ENCODE assay signal across 1 cellular context in the genomic region with DNA sequence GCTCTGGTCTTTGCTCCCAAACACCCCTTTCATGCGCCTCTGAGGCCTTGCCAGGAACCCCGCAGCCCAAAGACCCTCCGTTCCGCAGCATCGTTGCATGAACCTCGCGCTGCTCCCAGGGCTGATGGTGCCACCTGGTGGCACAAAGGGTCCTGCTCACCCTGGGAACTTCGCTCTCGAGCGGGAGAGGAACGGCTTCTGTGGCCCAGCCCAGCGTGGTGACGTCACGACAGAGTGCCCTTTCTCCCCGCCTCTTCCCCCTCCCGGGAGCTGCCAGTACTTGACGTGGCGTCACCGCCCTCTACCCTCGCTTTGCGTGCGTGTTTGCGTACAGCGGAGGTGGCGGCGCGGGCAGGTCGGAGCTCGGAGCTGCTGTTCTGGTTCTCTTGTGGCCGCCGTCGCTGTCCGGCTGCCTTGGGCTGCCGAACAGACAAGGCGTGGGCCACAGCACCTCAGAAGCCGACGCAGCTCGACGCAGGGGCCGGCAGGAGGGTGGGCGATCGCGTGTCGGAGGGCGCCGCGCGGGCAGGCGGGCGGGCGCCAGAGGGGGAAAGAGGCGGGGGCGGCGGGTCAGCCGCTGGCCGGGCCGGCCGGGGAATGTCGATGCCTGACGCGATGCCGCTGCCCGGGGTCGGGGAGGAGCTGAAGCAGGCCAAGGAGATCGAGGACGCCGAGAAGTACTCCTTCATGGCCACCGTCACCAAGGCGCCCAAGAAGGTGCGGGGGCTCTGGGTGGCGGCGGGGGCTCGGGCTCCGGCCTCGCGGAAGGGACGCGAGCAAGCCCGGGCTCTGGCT.
TF ChIP-seq lines count a peak whose summit lies in the region.

A gene (plus strand): TSS at position 310 of the 795 bp plus-strand sequence. CDS start 288 bp downstream, at position 598.

TF ChIP-seq in K562, 482 proteins besides CTCF, POLR2A, EP300 and RAD21 (continued from another document and continues in another):
- TF ChIP-seq STAT5B (CRISPR knock-in tag; IDR thresholded peaks at IDR 0.05) (no peak), CC2D1A (IDR thresholded peaks at IDR 0.05) (peak; percentile 97), HEY1 (CRISPR knock-in tag; IDR thresholded peaks at IDR 0.05; ENCODE audit: borderline replicate concordance) (no peak), E2F3 (CRISPR knock-in tag; IDR thresholded peaks at IDR 0.05) (peak; percentile 32), SMAD1 (IDR thresholded peaks at IDR 0.05; ENCODE audit: low read depth, low read length, partially characterized antibody) (peak; percentile 41), CTBP1 (IDR thresholded peaks at IDR 0.05; ENCODE audit: borderline replicate concordance) (peak; percentile 85; the same call in 1 of the 2 replicates), ZNF24 (IDR thresholded peaks at IDR 0.05) (peak; percentile 58; the same call in 1 of the 2 replicates), ZNF217 (CRISPR knock-in tag; IDR thresholded peaks at IDR 0.05) (no peak), GTF2E2 (tag; IDR thresholded peaks at IDR 0.05) (peak; percentile 71), ARID1B (IDR thresholded peaks at IDR 0.05) (no peak; the same call in 1 of the 2 replicates), ZNF197 (CRISPR knock-in tag; IDR thresholded peaks at IDR 0.05; ENCODE audit: low read depth) (peak; percentile 72; the same call in 1 of the 2 replicates), JUNB (CRISPR knock-in tag; conservative IDR thresholded peaks at IDR 0.05) (peak; percentile 79), SMC3 (conservative IDR thresholded peaks at IDR 0.05; ENCODE audit: insufficient read depth, low read depth, low read length) (peak; percentile 100), NR3C1 (CRISPR knock-in tag; IDR thresholded peaks at IDR 0.05) (0 out of 2 replicates have a peak, but pooled peaks have one; percentile 54), DMBX1 (CRISPR knock-in tag; IDR thresholded peaks at IDR 0.05; ENCODE audit: borderline replicate concordance) (peak; percentile 9; the same call in 1 of the 2 replicates), CBFB (CRISPR knock-in tag; IDR thresholded peaks at IDR 0.05) (no peak), ZBTB17 (CRISPR knock-in tag; IDR thresholded peaks at IDR 0.05) (peak; percentile 72; the same call in 1 of the 2 replicates), CREB1 (IDR thresholded peaks at IDR 0.05) (peak; percentile 95), CREB1 (CRISPR knock-in tag; IDR thresholded peaks at IDR 0.05) (peak; percentile 98), FOXK2 (conservative IDR thresholded peaks at IDR 0.05 in 1 of 2, IDR thresholded peaks at IDR 0.05 in 1 of 2; ENCODE audit: low read depth in 2 of 2) (peak in 1 of 2 experiments; percentile 64; a peak in 1 of 4 replicates), ZNF764 (CRISPR knock-in tag; IDR thresholded peaks at IDR 0.05; ENCODE audit: low read depth) (0 out of 2 replicates have a peak, but pooled peaks have one; percentile 1), ZNF584 (CRISPR knock-in tag; IDR thresholded peaks at IDR 0.05; ENCODE audit: low read depth) (0 out of 2 replicates have a peak, but pooled peaks have one; percentile 53), LCOR (CRISPR knock-in tag; IDR thresholded peaks at IDR 0.05) (peak; percentile 80), TCF3 (CRISPR knock-in tag; IDR thresholded peaks at IDR 0.05) (no peak; the same call in 1 of the 2 replicates), SP1 (CRISPR knock-in tag; IDR thresholded peaks at IDR 0.05) (peak; percentile 97)
- TF ChIP-seq, protein P1, sequence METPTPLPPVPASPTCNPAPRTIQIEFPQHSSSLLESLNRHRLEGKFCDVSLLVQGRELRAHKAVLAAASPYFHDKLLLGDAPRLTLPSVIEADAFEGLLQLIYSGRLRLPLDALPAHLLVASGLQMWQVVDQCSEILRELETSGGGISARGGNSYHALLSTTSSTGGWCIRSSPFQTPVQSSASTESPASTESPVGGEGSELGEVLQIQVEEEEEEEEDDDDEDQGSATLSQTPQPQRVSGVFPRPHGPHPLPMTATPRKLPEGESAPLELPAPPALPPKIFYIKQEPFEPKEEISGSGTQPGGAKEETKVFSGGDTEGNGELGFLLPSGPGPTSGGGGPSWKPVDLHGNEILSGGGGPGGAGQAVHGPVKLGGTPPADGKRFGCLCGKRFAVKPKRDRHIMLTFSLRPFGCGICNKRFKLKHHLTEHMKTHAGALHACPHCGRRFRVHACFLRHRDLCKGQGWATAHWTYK (CRISPR knock-in tag; IDR thresholded peaks at IDR 0.05) = peak; percentile 72
- TF ChIP-seq, protein P2, sequence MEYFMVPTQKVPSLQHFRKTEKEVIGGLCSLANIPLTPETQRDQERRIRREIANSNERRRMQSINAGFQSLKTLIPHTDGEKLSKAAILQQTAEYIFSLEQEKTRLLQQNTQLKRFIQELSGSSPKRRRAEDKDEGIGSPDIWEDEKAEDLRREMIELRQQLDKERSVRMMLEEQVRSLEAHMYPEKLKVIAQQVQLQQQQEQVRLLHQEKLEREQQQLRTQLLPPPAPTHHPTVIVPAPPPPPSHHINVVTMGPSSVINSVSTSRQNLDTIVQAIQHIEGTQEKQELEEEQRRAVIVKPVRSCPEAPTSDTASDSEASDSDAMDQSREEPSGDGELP (CRISPR knock-in tag; IDR thresholded peaks at IDR 0.05; ENCODE audit: borderline replicate concordance) = peak; percentile 90
- TF ChIP-seq, protein P3, sequence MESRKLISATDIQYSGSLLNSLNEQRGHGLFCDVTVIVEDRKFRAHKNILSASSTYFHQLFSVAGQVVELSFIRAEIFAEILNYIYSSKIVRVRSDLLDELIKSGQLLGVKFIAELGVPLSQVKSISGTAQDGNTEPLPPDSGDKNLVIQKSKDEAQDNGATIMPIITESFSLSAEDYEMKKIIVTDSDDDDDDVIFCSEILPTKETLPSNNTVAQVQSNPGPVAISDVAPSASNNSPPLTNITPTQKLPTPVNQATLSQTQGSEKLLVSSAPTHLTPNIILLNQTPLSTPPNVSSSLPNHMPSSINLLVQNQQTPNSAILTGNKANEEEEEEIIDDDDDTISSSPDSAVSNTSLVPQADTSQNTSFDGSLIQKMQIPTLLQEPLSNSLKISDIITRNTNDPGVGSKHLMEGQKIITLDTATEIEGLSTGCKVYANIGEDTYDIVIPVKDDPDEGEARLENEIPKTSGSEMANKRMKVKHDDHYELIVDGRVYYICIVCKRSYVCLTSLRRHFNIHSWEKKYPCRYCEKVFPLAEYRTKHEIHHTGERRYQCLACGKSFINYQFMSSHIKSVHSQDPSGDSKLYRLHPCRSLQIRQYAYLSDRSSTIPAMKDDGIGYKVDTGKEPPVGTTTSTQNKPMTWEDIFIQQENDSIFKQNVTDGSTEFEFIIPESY (CRISPR knock-in tag; IDR thresholded peaks at IDR 0.05) = peak; percentile 58
- TF ChIP-seq, protein P4, sequence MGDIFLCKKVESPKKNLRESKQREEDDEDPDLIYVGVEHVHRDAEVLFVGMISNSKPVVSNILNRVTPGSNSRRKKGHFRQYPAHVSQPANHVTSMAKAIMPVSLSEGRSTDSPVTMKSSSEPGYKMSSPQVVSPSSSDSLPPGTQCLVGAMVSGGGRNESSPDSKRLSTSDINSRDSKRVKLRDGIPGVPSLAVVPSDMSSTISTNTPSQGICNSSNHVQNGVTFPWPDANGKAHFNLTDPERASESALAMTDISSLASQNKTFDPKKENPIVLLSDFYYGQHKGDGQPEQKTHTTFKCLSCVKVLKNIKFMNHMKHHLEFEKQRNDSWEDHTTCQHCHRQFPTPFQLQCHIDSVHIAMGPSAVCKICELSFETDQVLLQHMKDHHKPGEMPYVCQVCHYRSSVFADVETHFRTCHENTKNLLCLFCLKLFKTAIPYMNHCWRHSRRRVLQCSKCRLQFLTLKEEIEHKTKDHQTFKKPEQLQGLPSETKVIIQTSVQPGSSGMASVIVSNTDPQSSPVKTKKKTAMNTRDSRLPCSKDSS (IDR thresholded peaks at IDR 0.05; ENCODE audit: low read depth, partially characterized antibody) = no peak
- TF ChIP-seq, protein P5, sequence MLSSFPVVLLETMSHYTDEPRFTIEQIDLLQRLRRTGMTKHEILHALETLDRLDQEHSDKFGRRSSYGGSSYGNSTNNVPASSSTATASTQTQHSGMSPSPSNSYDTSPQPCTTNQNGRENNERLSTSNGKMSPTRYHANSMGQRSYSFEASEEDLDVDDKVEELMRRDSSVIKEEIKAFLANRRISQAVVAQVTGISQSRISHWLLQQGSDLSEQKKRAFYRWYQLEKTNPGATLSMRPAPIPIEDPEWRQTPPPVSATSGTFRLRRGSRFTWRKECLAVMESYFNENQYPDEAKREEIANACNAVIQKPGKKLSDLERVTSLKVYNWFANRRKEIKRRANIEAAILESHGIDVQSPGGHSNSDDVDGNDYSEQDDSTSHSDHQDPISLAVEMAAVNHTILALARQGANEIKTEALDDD (IDR thresholded peaks at IDR 0.05) = no peak
- TF ChIP-seq, protein P6, sequence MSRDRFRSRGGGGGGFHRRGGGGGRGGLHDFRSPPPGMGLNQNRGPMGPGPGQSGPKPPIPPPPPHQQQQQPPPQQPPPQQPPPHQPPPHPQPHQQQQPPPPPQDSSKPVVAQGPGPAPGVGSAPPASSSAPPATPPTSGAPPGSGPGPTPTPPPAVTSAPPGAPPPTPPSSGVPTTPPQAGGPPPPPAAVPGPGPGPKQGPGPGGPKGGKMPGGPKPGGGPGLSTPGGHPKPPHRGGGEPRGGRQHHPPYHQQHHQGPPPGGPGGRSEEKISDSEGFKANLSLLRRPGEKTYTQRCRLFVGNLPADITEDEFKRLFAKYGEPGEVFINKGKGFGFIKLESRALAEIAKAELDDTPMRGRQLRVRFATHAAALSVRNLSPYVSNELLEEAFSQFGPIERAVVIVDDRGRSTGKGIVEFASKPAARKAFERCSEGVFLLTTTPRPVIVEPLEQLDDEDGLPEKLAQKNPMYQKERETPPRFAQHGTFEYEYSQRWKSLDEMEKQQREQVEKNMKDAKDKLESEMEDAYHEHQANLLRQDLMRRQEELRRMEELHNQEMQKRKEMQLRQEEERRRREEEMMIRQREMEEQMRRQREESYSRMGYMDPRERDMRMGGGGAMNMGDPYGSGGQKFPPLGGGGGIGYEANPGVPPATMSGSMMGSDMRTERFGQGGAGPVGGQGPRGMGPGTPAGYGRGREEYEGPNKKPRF (IDR thresholded peaks at IDR 0.05; ENCODE audit: low read depth, low read length) = no peak
- TF ChIP-seq, protein P7, sequence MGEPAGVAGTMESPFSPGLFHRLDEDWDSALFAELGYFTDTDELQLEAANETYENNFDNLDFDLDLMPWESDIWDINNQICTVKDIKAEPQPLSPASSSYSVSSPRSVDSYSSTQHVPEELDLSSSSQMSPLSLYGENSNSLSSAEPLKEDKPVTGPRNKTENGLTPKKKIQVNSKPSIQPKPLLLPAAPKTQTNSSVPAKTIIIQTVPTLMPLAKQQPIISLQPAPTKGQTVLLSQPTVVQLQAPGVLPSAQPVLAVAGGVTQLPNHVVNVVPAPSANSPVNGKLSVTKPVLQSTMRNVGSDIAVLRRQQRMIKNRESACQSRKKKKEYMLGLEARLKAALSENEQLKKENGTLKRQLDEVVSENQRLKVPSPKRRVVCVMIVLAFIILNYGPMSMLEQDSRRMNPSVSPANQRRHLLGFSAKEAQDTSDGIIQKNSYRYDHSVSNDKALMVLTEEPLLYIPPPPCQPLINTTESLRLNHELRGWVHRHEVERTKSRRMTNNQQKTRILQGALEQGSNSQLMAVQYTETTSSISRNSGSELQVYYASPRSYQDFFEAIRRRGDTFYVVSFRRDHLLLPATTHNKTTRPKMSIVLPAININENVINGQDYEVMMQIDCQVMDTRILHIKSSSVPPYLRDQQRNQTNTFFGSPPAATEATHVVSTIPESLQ (CRISPR knock-in tag; IDR thresholded peaks at IDR 0.05) = no peak; the same call in 1 of the 2 replicates
- TF ChIP-seq, protein P8, sequence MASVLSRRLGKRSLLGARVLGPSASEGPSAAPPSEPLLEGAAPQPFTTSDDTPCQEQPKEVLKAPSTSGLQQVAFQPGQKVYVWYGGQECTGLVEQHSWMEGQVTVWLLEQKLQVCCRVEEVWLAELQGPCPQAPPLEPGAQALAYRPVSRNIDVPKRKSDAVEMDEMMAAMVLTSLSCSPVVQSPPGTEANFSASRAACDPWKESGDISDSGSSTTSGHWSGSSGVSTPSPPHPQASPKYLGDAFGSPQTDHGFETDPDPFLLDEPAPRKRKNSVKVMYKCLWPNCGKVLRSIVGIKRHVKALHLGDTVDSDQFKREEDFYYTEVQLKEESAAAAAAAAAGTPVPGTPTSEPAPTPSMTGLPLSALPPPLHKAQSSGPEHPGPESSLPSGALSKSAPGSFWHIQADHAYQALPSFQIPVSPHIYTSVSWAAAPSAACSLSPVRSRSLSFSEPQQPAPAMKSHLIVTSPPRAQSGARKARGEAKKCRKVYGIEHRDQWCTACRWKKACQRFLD (CRISPR knock-in tag; IDR thresholded peaks at IDR 0.05) = peak; percentile 73; the same call in 1 of the 2 replicates
- TF ChIP-seq, protein P9, sequence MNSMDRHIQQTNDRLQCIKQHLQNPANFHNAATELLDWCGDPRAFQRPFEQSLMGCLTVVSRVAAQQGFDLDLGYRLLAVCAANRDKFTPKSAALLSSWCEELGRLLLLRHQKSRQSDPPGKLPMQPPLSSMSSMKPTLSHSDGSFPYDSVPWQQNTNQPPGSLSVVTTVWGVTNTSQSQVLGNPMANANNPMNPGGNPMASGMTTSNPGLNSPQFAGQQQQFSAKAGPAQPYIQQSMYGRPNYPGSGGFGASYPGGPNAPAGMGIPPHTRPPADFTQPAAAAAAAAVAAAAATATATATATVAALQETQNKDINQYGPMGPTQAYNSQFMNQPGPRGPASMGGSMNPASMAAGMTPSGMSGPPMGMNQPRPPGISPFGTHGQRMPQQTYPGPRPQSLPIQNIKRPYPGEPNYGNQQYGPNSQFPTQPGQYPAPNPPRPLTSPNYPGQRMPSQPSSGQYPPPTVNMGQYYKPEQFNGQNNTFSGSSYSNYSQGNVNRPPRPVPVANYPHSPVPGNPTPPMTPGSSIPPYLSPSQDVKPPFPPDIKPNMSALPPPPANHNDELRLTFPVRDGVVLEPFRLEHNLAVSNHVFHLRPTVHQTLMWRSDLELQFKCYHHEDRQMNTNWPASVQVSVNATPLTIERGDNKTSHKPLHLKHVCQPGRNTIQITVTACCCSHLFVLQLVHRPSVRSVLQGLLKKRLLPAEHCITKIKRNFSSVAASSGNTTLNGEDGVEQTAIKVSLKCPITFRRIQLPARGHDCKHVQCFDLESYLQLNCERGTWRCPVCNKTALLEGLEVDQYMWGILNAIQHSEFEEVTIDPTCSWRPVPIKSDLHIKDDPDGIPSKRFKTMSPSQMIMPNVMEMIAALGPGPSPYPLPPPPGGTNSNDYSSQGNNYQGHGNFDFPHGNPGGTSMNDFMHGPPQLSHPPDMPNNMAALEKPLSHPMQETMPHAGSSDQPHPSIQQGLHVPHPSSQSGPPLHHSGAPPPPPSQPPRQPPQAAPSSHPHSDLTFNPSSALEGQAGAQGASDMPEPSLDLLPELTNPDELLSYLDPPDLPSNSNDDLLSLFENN (IDR thresholded peaks at IDR 0.05; ENCODE audit: low read depth in 2 of 2, low read length in 2 of 2) = peak in 1 of 2 experiments; percentile 52; a peak in 2 of 4 replicates
- TF ChIP-seq, protein P10, sequence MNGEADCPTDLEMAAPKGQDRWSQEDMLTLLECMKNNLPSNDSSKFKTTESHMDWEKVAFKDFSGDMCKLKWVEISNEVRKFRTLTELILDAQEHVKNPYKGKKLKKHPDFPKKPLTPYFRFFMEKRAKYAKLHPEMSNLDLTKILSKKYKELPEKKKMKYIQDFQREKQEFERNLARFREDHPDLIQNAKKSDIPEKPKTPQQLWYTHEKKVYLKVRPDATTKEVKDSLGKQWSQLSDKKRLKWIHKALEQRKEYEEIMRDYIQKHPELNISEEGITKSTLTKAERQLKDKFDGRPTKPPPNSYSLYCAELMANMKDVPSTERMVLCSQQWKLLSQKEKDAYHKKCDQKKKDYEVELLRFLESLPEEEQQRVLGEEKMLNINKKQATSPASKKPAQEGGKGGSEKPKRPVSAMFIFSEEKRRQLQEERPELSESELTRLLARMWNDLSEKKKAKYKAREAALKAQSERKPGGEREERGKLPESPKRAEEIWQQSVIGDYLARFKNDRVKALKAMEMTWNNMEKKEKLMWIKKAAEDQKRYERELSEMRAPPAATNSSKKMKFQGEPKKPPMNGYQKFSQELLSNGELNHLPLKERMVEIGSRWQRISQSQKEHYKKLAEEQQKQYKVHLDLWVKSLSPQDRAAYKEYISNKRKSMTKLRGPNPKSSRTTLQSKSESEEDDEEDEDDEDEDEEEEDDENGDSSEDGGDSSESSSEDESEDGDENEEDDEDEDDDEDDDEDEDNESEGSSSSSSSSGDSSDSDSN (IDR thresholded peaks at IDR 0.05; ENCODE audit: borderline replicate concordance in 1 of 2, low read depth in 2 of 2, low read length in 2 of 2) = 0 out of 4 replicates have a peak, but pooled peaks have one; percentile 56
